In genomic region chr12:117968084-117968789, GRCh38 we compare ENCODE assay signal across 8 cellular contexts. TPM values are rescaled to one million over a fixed set of nuclear protein-coding genes. Genes with fewer than 3 reads are reported as not detected.
DNase-seq lines count a peak whose midpoint lies in the region; TF ChIP-seq lines count a peak whose summit lies in the region.

No MANE protein-coding gene starts in this region.

- no peaks in the 10 kb centered on the region for H3K27me3 ChIP-seq in PC-9 (ENCODE audit: insufficient read depth, low read depth)
- peaks cover 0 to 81% (median 12%) of the 10 kb centered on the region in 4 donors for H3K27me3 ChIP-seq in esophagus muscularis mucosa

- peaks cover 9% of the 10 kb centered on the region; the same call in 1 of the 2 replicates for H3K4me1 ChIP-seq in PC-9 (replicated peaks; ENCODE audit: insufficient read depth)
- H3K4me1 ChIP-seq in esophagus muscularis mucosa: peaks cover 0 to 13% (median 11%) of the 10 kb centered on the region in 4 donors

- H3K9me2 ChIP-seq in PC-9 (ENCODE audit: insufficient read depth): no peaks in the 10 kb centered on the region

- CTCF ChIA-PET in PC-9 (lab: Charles Lee): interaction anchor here (0.6 kb wide), 1 partner anchor 17 kb away, joined by 7 read pairs; no protein-coding TSS in a partner anchor

- POLR2A ChIA-PET in PC-9 (lab: Charles Lee; ENCODE audit: unreplicated experiment): interaction anchor here (0.6 kb wide), 1 partner anchor 93 kb away, joined by 4 read pairs; the partner anchor contains the start of gene WSB2

- H3K36me3 ChIP-seq in PC-9 (ENCODE audit: low read depth) (no peaks in the 10 kb centered on the region), esophagus muscularis mucosa (no peaks in the 10 kb centered on the region)

- WGBS in esophagus muscularis mucosa: 2% methylated on average over 12 of the region's 12 CpGs

- BruUV-seq in PC-9 (replicated peaks; lab: Mats Ljungman, UMichigan): no TSS peak

- no peaks in the 10 kb centered on the region for H3K79me2 ChIP-seq in PC-9 (ENCODE audit: low read depth)

- no peak for TF ChIP-seq POLR2A in esophagus muscularis mucosa (IDR thresholded peaks at IDR 0.05; ENCODE audit: low read depth)

- H3K4me3 ChIP-seq in PC-9 (peak overlapping the region; percentile 69), esophagus muscularis mucosa (peak overlapping the region; percentile 33 to 47 (median 38)), skeletal muscle cell (ENCODE audit: low read depth, low read length) (peak overlapping the region; percentile 48)

- no peaks in the 10 kb centered on the region for H4K20me1 ChIP-seq in PC-9 (ENCODE audit: insufficient read depth)

- TF ChIP-seq EP300 in esophagus muscularis mucosa (IDR thresholded peaks at IDR 0.05): no peak

- peak; percentile 9 for DNase-seq in NCI-H2227 (lab: John Stamatoyannopoulos, UW; ENCODE audit: unreplicated experiment)
- no peak for DNase-seq in NCI-H2227 treated with DMSO at 0.1 percent for 48 hours (lab: John Stamatoyannopoulos, UW)
- no peak for DNase-seq in PC-9
- no peak for DNase-seq in esophagus muscularis mucosa (ENCODE audit: extremely low spot score)
- DNase-seq in skeletal muscle cell (ENCODE audit: low read depth): no peak
- no peak for DNase-seq in stimulated activated CD4-positive, alpha-beta T cell treated with anti-CD3 and anti-CD28 coated beads, Interleukin-12 subunit alpha, Interleukin-12 subunit beta, amount 100 ng/mL, for 4 hours
- no peak for DNase-seq in HuH-7.5 (ENCODE audit: low spot score)
- no peak for DNase-seq in NCI-H1436 (lab: John Stamatoyannopoulos, UW)

- H2AFZ ChIP-seq in PC-9: peak overlapping the region; percentile 94

- peak overlapping the region; percentile 90 for H3K4me2 ChIP-seq in PC-9

- intact Hi-C loops in PC-9 (cut with micrococcal nuclease; ENCODE audit: unreplicated experiment) (loop anchor here (2.0 kb wide), 2 partner anchors 85 to 93 kb away; partner anchors contain the start of gene WSB2), esophagus muscularis mucosa (cut with DNase I) (no loop called here)

- no peak for TF ChIP-seq CTCF in PC-9 (conservative IDR thresholded peaks at IDR 0.05)
- no peak for TF ChIP-seq CTCF in esophagus muscularis mucosa (IDR thresholded peaks at IDR 0.05)

- H3K27ac ChIP-seq in PC-9: peak overlapping the region; percentile 67; the same call in 1 of the 2 replicates
- H3K27ac ChIP-seq in esophagus muscularis mucosa (replicated peaks in 1 of 4): no peak overlapping the region

- 0 out of 2 replicates have a peak, but pooled peaks cover 8% of the 10 kb centered on the region for H3K9me3 ChIP-seq in PC-9 (ENCODE audit: insufficient read depth, low read depth)
- peaks cover 0 to 28% (median 14%) of the 10 kb centered on the region in 4 donors for H3K9me3 ChIP-seq in esophagus muscularis mucosa

- H3F3A ChIP-seq in PC-9 (ENCODE audit: insufficient read depth, low read depth): peaks cover 6% of the 10 kb centered on the region; the same call in 1 of the 2 replicates

RNA-seq across cellular contexts. Expression of gene KSR2, which starts 0.6 kb away (rescaled TPM):
- total RNA-seq in PC-9 (2021) (1.0 and 2.0 TPM in 2 replicates), esophagus muscularis mucosa (under 1 TPM; under 0.01 to 0.06 (median 0.03) TPM)

RNA-seq across cellular contexts. Expression of gene RFC5, which starts 48.3 kb away (rescaled TPM):
- total RNA-seq in PC-9 (2021): 30.3 and 34.7 TPM in 2 replicates
- 10 to 100 TPM in 2 of 4 donors, 1 to 10 TPM in 2; 8.7 to 11.3 (median 10.0) TPM for total RNA-seq in esophagus muscularis mucosa
